In genomic region chr17:14179951-14180350, GRCh38 we compare ENCODE assay signal across 7 cellular contexts. TPM values are rescaled to one million over a fixed set of nuclear protein-coding genes. Genes with fewer than 3 reads are reported as not detected.
"Had no signal": no experiment of that assay in that cellular context is flagged by ENCODE, and none has a peak within 500 bp of the region (broad histone marks: within the 10 kb centered on the region; RNA-seq: fewer than 3 reads in every experiment).

No MANE protein-coding gene starts in this region.

RNA-seq across cellular contexts. Expression of gene CDRT15, which starts 56.7 kb away (rescaled TPM):
- total RNA-seq: LHCN-M2, MCF 10A, NCI-H460, OCI-LY7, PC-9, Right ventricle myocardium inferior, SK-MEL-5 had no signal
